Comparison of ENCODE assay signal across 9 cellular contexts in genomic region chr3:46926871-46927717, GRCh38. TPM values are rescaled to one million over a fixed set of nuclear protein-coding genes. Genes with fewer than 3 reads are reported as not detected.
DNase-seq lines count a peak whose midpoint lies in the region; ATAC-seq and TF ChIP-seq lines count a peak whose summit lies in the region.
"Had no signal": no experiment of that assay in that cellular context is flagged by ENCODE, and none has a peak within 500 bp of the region (broad histone marks: within the 10 kb centered on the region; RNA-seq: fewer than 3 reads in every experiment).

No MANE protein-coding gene starts in this region.

- intact Hi-C loops in activated CD4-positive, alpha-beta T cell treated with anti-CD3 and anti-CD28 coated beads, Interleukin-2, amount 10 ng/mL, durations not matched to agents 24 days and 14 days (cut with micrococcal nuclease) = loop anchor here (5.0 kb wide), 1 partner anchor 90 kb away; no protein-coding TSS in a partner anchor
- intact Hi-C loops in left ventricle myocardium superior (cut with micrococcal nuclease) (loop anchor here (5.0 kb wide), 1 partner anchor 70 kb away; no protein-coding TSS in a partner anchor), vagina (cut with DNase I) (loop anchor here (10.0 kb wide), 2 partner anchors 78 to 398 kb away; no protein-coding TSS in a partner anchor)

- peak overlapping the region; percentile 86 for H3K27ac Mint-ChIP-seq in activated CD4-positive, alpha-beta T cell treated with anti-CD3 and anti-CD28 coated beads, Interleukin-2, amount 10 ng/mL, durations not matched to agents 24 days and 14 days

- peaks cover 6% of the 10 kb centered on the region for H3K9me3 Mint-ChIP-seq in activated CD4-positive, alpha-beta T cell treated with anti-CD3 and anti-CD28 coated beads, Interleukin-2, amount 10 ng/mL, durations not matched to agents 24 days and 14 days
- H3K9me3 Mint-ChIP-seq: neural crest cell had no signal

- H3K9me3 ChIP-seq in RWPE2 (ENCODE audit: severe bottlenecking) (no peaks in the 10 kb centered on the region), vagina (no peaks in the 10 kb centered on the region)

- peaks cover 59% of the 10 kb centered on the region for H3K36me3 Mint-ChIP-seq in activated CD4-positive, alpha-beta T cell treated with anti-CD3 and anti-CD28 coated beads, Interleukin-2, amount 10 ng/mL, durations not matched to agents 24 days and 14 days (ENCODE audit: low read depth)

- TF ChIP-seq CTCF in RWPE2 (IDR thresholded peaks at IDR 0.05; ENCODE audit: poor library complexity, severe bottlenecking) (no peak), vagina (IDR thresholded peaks at IDR 0.05) (no peak)

- TF ChIP-seq POLR2A in vagina (IDR thresholded peaks at IDR 0.05) = no peak

- DNase-seq in activated CD4-positive, alpha-beta T cell treated with anti-CD3 and anti-CD28 coated beads, Interleukin-2, amount 10 ng/mL, durations not matched to agents 24 days and 14 days = peak; percentile 72
- DNase-seq in activated CD4-positive, alpha-beta T cell treated with anti-CD3 and anti-CD28 coated beads, Interleukin-2, amount 50 U/mL, for 1 hour = no peak
- DNase-seq in RWPE2 (ENCODE audit: low spot score) (peak; percentile 39), left ventricle myocardium superior (peak; percentile 40), vagina (ENCODE audit: extremely low spot score in 2 of 2) (no peak), NCI-H82 treated with DMSO at 0.1 percent for 48 hours (lab: John Stamatoyannopoulos, UW; ENCODE audit: unreplicated experiment) (no peak)
- no peak for DNase-seq in activated CD8-positive, alpha-beta memory T cell treated with anti-CD3 and anti-CD28 coated beads for 24 hours

- H3K27me3 Mint-ChIP-seq in activated CD4-positive, alpha-beta T cell treated with anti-CD3 and anti-CD28 coated beads, Interleukin-2, amount 10 ng/mL, durations not matched to agents 24 days and 14 days = no peaks in the 10 kb centered on the region

- H3K4me1 Mint-ChIP-seq in activated CD4-positive, alpha-beta T cell treated with anti-CD3 and anti-CD28 coated beads, Interleukin-2, amount 10 ng/mL, durations not matched to agents 24 days and 14 days = peaks cover 51% of the 10 kb centered on the region

- peaks cover 56% of the 10 kb centered on the region for H3K36me3 ChIP-seq in RWPE2 (ENCODE audit: low read depth)
- H3K36me3 ChIP-seq in vagina = peaks cover 0 to 36% of the 10 kb centered on the region in 2 donors

- H3K4me3 Mint-ChIP-seq in activated CD4-positive, alpha-beta T cell treated with anti-CD3 and anti-CD28 coated beads, Interleukin-2, amount 10 ng/mL, durations not matched to agents 24 days and 14 days = peak overlapping the region; percentile 78
- H3K4me3 Mint-ChIP-seq: neural crest cell had no signal

- H3K27ac ChIP-seq in RWPE2 (ENCODE audit: poor library complexity, severe bottlenecking) (no peak overlapping the region), vagina (peak overlapping the region; percentile 76)

- H3K4me1 ChIP-seq in RWPE2 (ENCODE audit: insufficient read depth, poor library complexity, severe bottlenecking) = peaks cover 12% of the 10 kb centered on the region
- peaks cover 87% of the 10 kb centered on the region for H3K4me1 ChIP-seq in vagina

- H3K4me3 ChIP-seq in RWPE2 (ENCODE audit: severe bottlenecking) = no peak overlapping the region
- no peak overlapping the region for H3K4me3 ChIP-seq in vagina

- H3K27me3 ChIP-seq in RWPE2 (ENCODE audit: insufficient read depth, poor library complexity, severe bottlenecking) (no peaks in the 10 kb centered on the region), vagina (no peaks in the 10 kb centered on the region)

- ATAC-seq in HG02852 (IDR thresholded peaks at IDR 0.05; ENCODE audit: unreplicated experiment) (peak; percentile 60), RWPE2 (ENCODE audit: low read depth) (no peak), left ventricle myocardium superior (no peak)

RNA-seq across cellular contexts. Expression of gene CCDC12, which starts 49.5 kb away (rescaled TPM):
- total RNA-seq in activated CD4-positive, alpha-beta T cell treated with anti-CD3 and anti-CD28 coated beads, Interleukin-2, amount 10 ng/mL, durations not matched to agents 24 days and 14 days = 55.3 and 66.2 TPM in 2 replicates
- 29.6 TPM for total RNA-seq in left ventricle myocardium superior
- 55.5 TPM for total RNA-seq in vagina

RNA-seq across cellular contexts. Expression of gene PTH1R, which starts 49.6 kb away (rescaled TPM):
- total RNA-seq in activated CD4-positive, alpha-beta T cell treated with anti-CD3 and anti-CD28 coated beads, Interleukin-2, amount 10 ng/mL, durations not matched to agents 24 days and 14 days = not detected in 2 replicates
- total RNA-seq in left ventricle myocardium superior (13.0 TPM), vagina (13.0 TPM)

RNA-seq across cellular contexts. Expression of gene NBEAL2, which starts 52.4 kb away (rescaled TPM):
- total RNA-seq in activated CD4-positive, alpha-beta T cell treated with anti-CD3 and anti-CD28 coated beads, Interleukin-2, amount 10 ng/mL, durations not matched to agents 24 days and 14 days = 115 and 119 TPM in 2 replicates
- total RNA-seq in left ventricle myocardium superior = 11.4 TPM
- 227 TPM for total RNA-seq in vagina

Comparison
In these comparisons a context has a peak if more than half of its experiments do, and no peak if none do; other contexts are left out.
1. DNase-seq: peak in activated CD4-positive, alpha-beta T cell treated with anti-CD3 and anti-CD28 coated beads, Interleukin-2, amount 10 ng/mL, durations not matched to agents 24 days and 14 days (single experiment), RWPE2 (single experiment) and left ventricle myocardium superior (single experiment); none in activated CD4-positive, alpha-beta T cell treated with anti-CD3 and anti-CD28 coated beads, Interleukin-2, amount 50 U/mL, for 1 hour (single experiment), vagina (0 of 2), NCI-H82 treated with DMSO at 0.1 percent for 48 hours (single experiment) and activated CD8-positive, alpha-beta memory T cell treated with anti-CD3 and anti-CD28 coated beads for 24 hours (single experiment).
2. RNA of gene PTH1R, which starts 49.6 kb away (total RNA-seq): 13.0 TPM in vagina (single experiment) and 13.0 TPM in left ventricle myocardium superior (single experiment); not detected in activated CD4-positive, alpha-beta T cell treated with anti-CD3 and anti-CD28 coated beads, Interleukin-2, amount 10 ng/mL, durations not matched to agents 24 days and 14 days; every median in the first group is over 10 times any median in the second.